ENCODE assay signal across 21 cellular contexts in the genomic region with DNA sequence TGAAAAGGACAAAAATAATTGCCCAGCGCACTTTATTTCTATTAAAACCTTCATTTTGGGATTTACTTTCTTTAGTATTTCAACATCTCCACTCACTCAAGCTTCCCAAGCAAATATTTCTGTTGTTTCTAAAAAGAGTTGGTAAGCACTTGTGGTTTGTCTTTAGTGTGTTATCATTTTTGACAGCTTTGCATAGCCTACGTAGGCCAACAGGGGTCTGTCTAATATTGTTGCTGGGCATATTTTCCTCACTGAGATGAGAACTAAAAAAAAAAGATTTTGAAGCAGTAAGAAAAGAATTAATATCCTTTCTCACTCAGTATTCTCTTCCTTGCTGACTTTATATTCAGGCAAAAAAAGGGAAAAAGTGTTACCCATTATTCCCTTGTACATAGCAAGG.
DNase-seq lines count a peak whose midpoint lies in the region; ATAC-seq and TF ChIP-seq lines count a peak whose summit lies in the region.
"Had no signal": no experiment of that assay in that cellular context is flagged by ENCODE, and none has a peak within 500 bp of the region (broad histone marks: within the 10 kb centered on the region; RNA-seq: fewer than 3 reads in every experiment).

No MANE protein-coding gene starts in this region.

- H3K4me2 ChIP-seq in DND-41 (ENCODE audit: insufficient read depth, low read length) (no peak overlapping the region), osteoblast (ENCODE audit: insufficient read depth, low read length) (peak overlapping the region; percentile 54), MM.1S (ENCODE audit: low read depth, low read length) (no peak overlapping the region)

- no peak overlapping the region for H3K9ac ChIP-seq in DND-41 (ENCODE audit: low read depth, low read length)
- no peak overlapping the region for H3K9ac ChIP-seq in MM.1S (ENCODE audit: low read length)

- H3K9me2 ChIP-seq in MM.1S (replicated peaks; ENCODE audit: insufficient read depth, low read length), result no peaks in the 10 kb centered on the region

- H3K9me3 ChIP-seq in DND-41 (ENCODE audit: insufficient read depth, low read length, severe bottlenecking), result no peaks in the 10 kb centered on the region
- no peaks in the 10 kb centered on the region for H3K9me3 ChIP-seq in T-helper 17 cell (ENCODE audit: control insufficient read depth, low read length, poor library complexity, severe bottlenecking)
- H3K9me3 ChIP-seq in osteoblast (ENCODE audit: low read depth, low read length), result no peaks in the 10 kb centered on the region
- no peaks in the 10 kb centered on the region for H3K9me3 ChIP-seq in MM.1S (replicated peaks; ENCODE audit: insufficient read depth, low read length)
- H3K9me3 ChIP-seq: body of pancreas, esophagus squamous epithelium, SJSA1, testis had no signal

- H3K27ac ChIP-seq in DND-41 (ENCODE audit: low read length) (no peak overlapping the region), osteoblast (ENCODE audit: low read depth, low read length) (no peak overlapping the region), MM.1S (ENCODE audit: low read length) (no peak overlapping the region)
- H3K27ac ChIP-seq: body of pancreas, C4-2B, esophagus squamous epithelium, SJSA1, testis had no signal

- H3K27ac Mint-ChIP-seq in T-helper 17 cell, result peak overlapping the region; percentile 39

- peaks cover 54% of the 10 kb centered on the region for H3K36me3 ChIP-seq in DND-41 (ENCODE audit: insufficient read depth, low read length)
- H3K36me3 ChIP-seq in osteoblast (ENCODE audit: insufficient read depth, low read length), result no peaks in the 10 kb centered on the region
- no peaks in the 10 kb centered on the region; the same call in 1 of the 2 replicates for H3K36me3 ChIP-seq in MM.1S (replicated peaks; ENCODE audit: insufficient read depth, low read length)
- H3K36me3 ChIP-seq: esophagus squamous epithelium, SJSA1 had no signal

- H3K4me1 ChIP-seq in DND-41 (ENCODE audit: insufficient read depth, low read length) (no peaks in the 10 kb centered on the region), osteoblast (ENCODE audit: insufficient read depth, low read length) (no peaks in the 10 kb centered on the region), MM.1S (ENCODE audit: low read length) (no peaks in the 10 kb centered on the region)
- H3K4me1 ChIP-seq: body of pancreas, esophagus squamous epithelium, SJSA1, testis had no signal

- no peaks in the 10 kb centered on the region; the same call in 1 of the 2 replicates for H4K20me1 ChIP-seq in DND-41 (ENCODE audit: insufficient read depth, low read length)
- H4K20me1 ChIP-seq in osteoblast (ENCODE audit: insufficient read depth, low read length), result no peaks in the 10 kb centered on the region
- H4K20me1 ChIP-seq in MM.1S (ENCODE audit: insufficient read depth, low read length), result no peaks in the 10 kb centered on the region

- no peaks in the 10 kb centered on the region for H3K27me3 ChIP-seq in DND-41 (ENCODE audit: insufficient read depth, low read length, poor library complexity)
- no peaks in the 10 kb centered on the region for H3K27me3 ChIP-seq in osteoblast (ENCODE audit: insufficient read depth, low read length)
- H3K27me3 ChIP-seq in MM.1S (replicated peaks; ENCODE audit: insufficient read depth, low read length), result no peaks in the 10 kb centered on the region
- H3K27me3 ChIP-seq: body of pancreas, esophagus squamous epithelium, SJSA1, testis had no signal

- ATAC-seq in DND-41 (ENCODE audit: insufficient read depth, low read depth) (no peak), T-helper 17 cell (no peak), HG03175 (IDR thresholded peaks at IDR 0.05; ENCODE audit: unreplicated experiment) (no peak)
- ATAC-seq: body of pancreas had no signal

- TF ChIP-seq CTCF in DND-41 (IDR thresholded peaks at IDR 0.05; ENCODE audit: borderline replicate concordance, extremely low read depth, low read length, poor library complexity, severe bottlenecking) (peak; percentile 2), fibroblast of villous mesenchyme (IDR thresholded peaks at IDR 0.05; ENCODE audit: insufficient read depth, low read depth, low read length) (peak; percentile 15), osteoblast (IDR thresholded peaks at IDR 0.05; ENCODE audit: extremely low read depth, low read depth, low read length) (peak; percentile 8), MM.1S (IDR thresholded peaks at IDR 0.05; ENCODE audit: low read length) (no peak)

- H2AFZ ChIP-seq in DND-41 (ENCODE audit: low read depth, low read length) (no peak overlapping the region), osteoblast (ENCODE audit: low read length) (peak overlapping the region; percentile 77), MM.1S (ENCODE audit: low read length) (no peak overlapping the region)

- no peaks in the 10 kb centered on the region for H3F3A ChIP-seq in MM.1S (ENCODE audit: insufficient read depth, low read length)

- no peak for DNase-seq in DND-41
- no peak for DNase-seq in T-helper 17 cell
- DNase-seq in fibroblast of villous mesenchyme (ENCODE audit: low read depth), result peak; percentile 70
- no peak for DNase-seq in osteoblast (ENCODE audit: insufficient read length, low spot score, missing footprints)
- no peak for DNase-seq in superior temporal gyrus (ENCODE audit: extremely low spot score)
- no peak for DNase-seq in Ammon's horn (ENCODE audit: low spot score)
- DNase-seq in MM.1S, result no peak
- DNase-seq: activated CD8-positive, alpha-beta memory T cell treated with anti-CD3 and anti-CD28 coated beads for 24 hours; activated gamma-delta T cell; activated T-cell treated with anti-CD3 and anti-CD28 coated beads, Interleukin-2, amount 50 U/mL, for 1 hour; body of pancreas; esophagus squamous epithelium; NCI-H524 treated with DMSO at 0.1 percent for 48 hours; retina; stimulated activated CD4-positive, alpha-beta T cell treated with anti-CD3 and anti-CD28 coated beads, Interleukin-4, amount 100 ng/mL, for 1 hour; stimulated activated naive CD4-positive, alpha-beta T cell had no signal

- no peaks in the 10 kb centered on the region for H3K27me3 Mint-ChIP-seq in T-helper 17 cell

- H3K4me3 ChIP-seq in DND-41 (ENCODE audit: low read depth in 1 of 2, low read length in 2 of 2) (no peak overlapping the region), fibroblast of villous mesenchyme (ENCODE audit: low read depth, low read length) (no peak overlapping the region), osteoblast (ENCODE audit: insufficient read depth, low read length) (peak overlapping the region; percentile 15), MM.1S (ENCODE audit: low read length) (no peak overlapping the region)
- H3K4me3 ChIP-seq: body of pancreas, esophagus squamous epithelium, lung, SJSA1, testis had no signal

- peaks cover 2% of the 10 kb centered on the region for H3K4me1 Mint-ChIP-seq in T-helper 17 cell

- H3K4me3 Mint-ChIP-seq in T-helper 17 cell, result no peak overlapping the region

- H3K79me2 ChIP-seq in DND-41 (ENCODE audit: insufficient read depth, low read length), result no peaks in the 10 kb centered on the region
- no peaks in the 10 kb centered on the region for H3K79me2 ChIP-seq in osteoblast (ENCODE audit: insufficient read depth, low read length)
- H3K79me2 ChIP-seq in MM.1S (ENCODE audit: low read length), result no peaks in the 10 kb centered on the region

- peaks cover 18% of the 10 kb centered on the region for H3K36me3 Mint-ChIP-seq in T-helper 17 cell (ENCODE audit: low read depth)
